ENCODE assay signal across 9 cellular contexts in the genomic region with DNA sequence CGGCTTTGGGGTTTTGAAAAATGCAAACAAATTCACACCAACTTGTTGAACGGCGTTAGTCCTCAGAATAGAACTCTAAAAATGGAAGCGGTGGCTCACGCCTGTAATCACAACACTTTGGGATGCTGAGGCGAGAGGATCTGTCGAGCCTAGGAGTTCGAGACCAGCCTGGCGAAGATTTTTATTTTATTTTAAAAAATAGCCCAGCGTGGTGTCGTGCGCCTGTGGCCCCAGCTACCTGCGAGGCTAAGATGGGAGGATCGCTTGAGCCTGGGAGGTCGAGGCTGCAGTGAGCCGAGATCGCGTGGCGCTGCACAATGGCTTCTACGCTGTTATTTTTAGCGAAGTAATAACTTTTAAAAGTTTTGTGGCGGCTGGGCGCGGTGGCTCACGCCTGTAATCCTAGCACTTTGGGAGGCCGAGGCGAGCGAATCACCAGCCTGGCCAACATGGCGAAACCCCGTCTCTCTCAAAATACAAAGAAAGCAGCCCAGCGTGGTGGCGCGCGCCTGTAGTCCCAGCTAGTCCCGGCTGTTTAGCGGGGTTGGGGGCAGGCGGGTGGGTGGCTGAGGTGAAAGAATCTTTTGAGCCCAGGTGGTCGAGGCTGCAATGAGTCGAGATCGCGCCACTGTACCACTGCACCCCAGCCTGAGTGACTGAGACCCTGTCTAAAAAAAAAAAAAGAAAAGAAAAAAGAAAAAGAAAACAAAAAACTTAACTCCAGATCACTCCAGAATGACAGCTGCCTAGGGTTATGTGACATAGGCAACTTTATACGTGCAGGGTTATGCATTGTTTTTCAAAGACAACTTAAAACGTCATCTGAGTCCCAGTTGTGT. TPM values are rescaled to one million over a fixed set of nuclear protein-coding genes. Genes with fewer than 3 reads are reported as not detected.
DNase-seq lines count a peak whose midpoint lies in the region; ATAC-seq, FAIRE-seq and TF ChIP-seq lines count a peak whose summit lies in the region.
"Had no signal": no experiment of that assay in that cellular context is flagged by ENCODE, and none has a peak within 500 bp of the region (broad histone marks: within the 10 kb centered on the region; RNA-seq: fewer than 3 reads in every experiment).

No MANE protein-coding gene starts in this region.

- H3K36me3 Mint-ChIP-seq in brain, result peaks cover 9% of the 10 kb centered on the region

- FAIRE-seq in GM12892 (lab: Jason Lieb, UNC), result peak; percentile 74
- FAIRE-seq: TTC549 had no signal

- TF ChIP-seq POLR2A in GM12892 (IDR thresholded peaks at IDR 0.05; ENCODE audit: low read depth, low read length), result no peak

- H3K27me3 ChIP-seq in layer of hippocampus (ENCODE audit: control insufficient read depth, insufficient read depth, low read length), result no peaks in the 10 kb centered on the region

- peak overlapping the region in 3 of 5 experiments; percentile 48 to 81 (median 60) for H3K27ac Mint-ChIP-seq in brain

- H3K4me3 Mint-ChIP-seq in brain, result peak overlapping the region; percentile 78 to 92 (median 86)

- ATAC-seq in HG02759 (IDR thresholded peaks at IDR 0.05; ENCODE audit: unreplicated experiment), result peak; percentile 14
- no peak for ATAC-seq in GM18858 (IDR thresholded peaks at IDR 0.05; ENCODE audit: unreplicated experiment)

- peaks cover 0 to 6% (median 0%) of the 10 kb centered on the region in 5 experiments for H3K9me3 Mint-ChIP-seq in brain

- TF ChIP-seq CTCF in brain (conservative IDR thresholded peaks at IDR 0.05), result no peak

- peak overlapping the region; percentile 81 for H3K27ac ChIP-seq in layer of hippocampus (ENCODE audit: low read depth, low read length)

- in situ Hi-C loops in SK-MEL-5 (cut with HindIII; ENCODE audit: low pct_unique_long_range_greater_than_20kb, low sequenced_read_pairs), result no loop called here

- H3K27me3 Mint-ChIP-seq in brain, result peaks cover 35% of the 10 kb centered on the region

- DNase-seq in GM12892 (ENCODE audit: insufficient read length) (no peak), SK-MEL-5 (ENCODE audit: low read depth, low spot score) (peak; percentile 11), NK-92 (lab: John Stamatoyannopoulos, UW; ENCODE audit: unreplicated experiment) (no peak)
- peak; percentile 10 to 12 for DNase-seq in stimulated activated CD4-positive, alpha-beta T cell treated with anti-CD3 and anti-CD28 coated beads, Interleukin-4, amount 100 ng/mL, for 4 hours

- peaks cover 13% of the 10 kb centered on the region for H3K4me1 Mint-ChIP-seq in brain

RNA-seq across cellular contexts. Expression of a gene that starts 0.8 kb away (rescaled TPM):
- polyA plus RNA-seq in GM12892 (2012; ENCODE audit: missing spikeins), result 78.6 TPM
- total RNA-seq in SK-MEL-5 (2014; rRNA removed; shearing (Covaris generic)), result 58.1 and 66.1 TPM in 2 replicates
- 48.5 and 52.2 TPM in 2 replicates for polyA plus RNA-seq in SK-MEL-5 (2015; cell fraction: cytosol; rRNA removed)
- 23.4 and 24.5 TPM in 2 replicates for polyA plus RNA-seq in SK-MEL-5 (2015; cell fraction: nucleus; rRNA removed)
- 101 TPM for polyA plus RNA-seq in brain (ENCODE audit: insufficient read depth, low read depth, low replicate concordance)

RNA-seq across cellular contexts. Expression of a gene that starts 25.4 kb away (rescaled TPM):
- 15.8 TPM for polyA plus RNA-seq in GM12892 (2012; ENCODE audit: missing spikeins)
- total RNA-seq in SK-MEL-5 (2014; rRNA removed; shearing (Covaris generic)), result 40.0 and 40.9 TPM in 2 replicates
- polyA plus RNA-seq in SK-MEL-5 (2015; cell fraction: cytosol; rRNA removed), result 19.1 and 26.0 TPM in 2 replicates
- polyA plus RNA-seq in SK-MEL-5 (2015; cell fraction: nucleus; rRNA removed), result 45.7 and 49.0 TPM in 2 replicates
- 5.6 TPM for polyA plus RNA-seq in brain (ENCODE audit: insufficient read depth, low read depth, low replicate concordance)

Comparison
In these comparisons a context has a peak if more than half of its experiments do, and no peak if none do; other contexts are left out.
1. DNase-seq: peak in SK-MEL-5 (single experiment) and stimulated activated CD4-positive, alpha-beta T cell treated with anti-CD3 and anti-CD28 coated beads, Interleukin-4, amount 100 ng/mL, for 4 hours (2 of 2); none in GM12892 (single experiment) and NK-92 (single experiment).